9 cellular contexts compared by ENCODE assay signal in genomic region chr6:11711644-11711993, GRCh38.
DNase-seq lines count a peak whose midpoint lies in the region; ATAC-seq and TF ChIP-seq lines count a peak whose summit lies in the region.
"Had no signal": no experiment of that assay in that cellular context is flagged by ENCODE, and none has a peak within 500 bp of the region (broad histone marks: within the 10 kb centered on the region; RNA-seq: fewer than 3 reads in every experiment).

No MANE protein-coding gene starts in this region.

- H3K9me3 ChIP-seq in mucosa of descending colon (no peaks in the 10 kb centered on the region), hepatocyte (ENCODE audit: low read depth) (no peaks in the 10 kb centered on the region)

- no peak overlapping the region for H3K4me2 ChIP-seq in hepatocyte

- H3K4me3 ChIP-seq in mucosa of descending colon = no peak overlapping the region
- no peak overlapping the region for H3K4me3 ChIP-seq in hepatocyte

- no peaks in the 10 kb centered on the region for H3K36me3 ChIP-seq in mucosa of descending colon (ENCODE audit: low read depth)
- H3K36me3 ChIP-seq in hepatocyte (replicated peaks; ENCODE audit: insufficient read depth, low read depth) = no peaks in the 10 kb centered on the region

- no peaks in the 10 kb centered on the region for H3K9me2 ChIP-seq in hepatocyte (replicated peaks; ENCODE audit: insufficient read depth)

- intact Hi-C loops in mucosa of descending colon (cut with DNase I, micrococcal nuclease) = no loop called here

- no peak overlapping the region for H3K27ac ChIP-seq in hepatocyte

- DNase-seq in activated CD4-positive, alpha-beta T cell treated with anti-CD3 and anti-CD28 coated beads for 4 hours = peak; percentile 49 to 58
- DNase-seq in activated CD4-positive, alpha-beta T cell treated with anti-CD3 and anti-CD28 coated beads for 1 hour = no peak
- peak; percentile 86 for DNase-seq in activated CD8-positive, alpha-beta memory T cell treated with anti-CD3 and anti-CD28 coated beads for 24 hours
- no peak for DNase-seq in mucosa of descending colon
- DNase-seq in hepatocyte (ENCODE audit: low spot score) = no peak
- no peak for DNase-seq in NCI-H1694 (lab: John Stamatoyannopoulos, UW)
- no peak for DNase-seq in NCI-H187 treated with DMSO at 0.1 percent for 48 hours (lab: John Stamatoyannopoulos, UW)
- DNase-seq: NCI-H774 had no signal

- no peaks in the 10 kb centered on the region for H4K20me1 ChIP-seq in hepatocyte (ENCODE audit: insufficient read depth, poor library complexity, severe bottlenecking)

- 79% methylated on average over 7 of the region's 7 CpGs for WGBS in hepatocyte (ENCODE audit: low lambda C conversion rate, missing lambda C conversion rate)

- TF ChIP-seq CTCF in mucosa of descending colon (IDR thresholded peaks at IDR 0.05) (no peak), hepatocyte (IDR thresholded peaks at IDR 0.05; ENCODE audit: poor library complexity) (no peak)

- H3K4me1 ChIP-seq in mucosa of descending colon (ENCODE audit: low read depth) = no peaks in the 10 kb centered on the region
- peaks cover 15% of the 10 kb centered on the region for H3K4me1 ChIP-seq in hepatocyte (ENCODE audit: insufficient read depth)

- ATAC-seq in mucosa of descending colon = peak; percentile 22
- ATAC-seq in HG03135 (IDR thresholded peaks at IDR 0.05; ENCODE audit: unreplicated experiment) = no peak

- no peak overlapping the region for H2AFZ ChIP-seq in hepatocyte

- H3K27me3 ChIP-seq in hepatocyte = no peaks in the 10 kb centered on the region

- H3K79me2 ChIP-seq in hepatocyte = no peaks in the 10 kb centered on the region

Comparison
In these comparisons a context has a peak if more than half of its experiments do, and no peak if none do; other contexts are left out.
1. DNase-seq: peak in activated CD4-positive, alpha-beta T cell treated with anti-CD3 and anti-CD28 coated beads for 4 hours (2 of 2) and activated CD8-positive, alpha-beta memory T cell treated with anti-CD3 and anti-CD28 coated beads for 24 hours (single experiment); none in activated CD4-positive, alpha-beta T cell treated with anti-CD3 and anti-CD28 coated beads for 1 hour (single experiment), mucosa of descending colon (0 of 3), hepatocyte (single experiment), NCI-H1694 (single experiment) and NCI-H187 treated with DMSO at 0.1 percent for 48 hours (single experiment).